ENCODE assay signal across 1 cellular context in the genomic region with DNA sequence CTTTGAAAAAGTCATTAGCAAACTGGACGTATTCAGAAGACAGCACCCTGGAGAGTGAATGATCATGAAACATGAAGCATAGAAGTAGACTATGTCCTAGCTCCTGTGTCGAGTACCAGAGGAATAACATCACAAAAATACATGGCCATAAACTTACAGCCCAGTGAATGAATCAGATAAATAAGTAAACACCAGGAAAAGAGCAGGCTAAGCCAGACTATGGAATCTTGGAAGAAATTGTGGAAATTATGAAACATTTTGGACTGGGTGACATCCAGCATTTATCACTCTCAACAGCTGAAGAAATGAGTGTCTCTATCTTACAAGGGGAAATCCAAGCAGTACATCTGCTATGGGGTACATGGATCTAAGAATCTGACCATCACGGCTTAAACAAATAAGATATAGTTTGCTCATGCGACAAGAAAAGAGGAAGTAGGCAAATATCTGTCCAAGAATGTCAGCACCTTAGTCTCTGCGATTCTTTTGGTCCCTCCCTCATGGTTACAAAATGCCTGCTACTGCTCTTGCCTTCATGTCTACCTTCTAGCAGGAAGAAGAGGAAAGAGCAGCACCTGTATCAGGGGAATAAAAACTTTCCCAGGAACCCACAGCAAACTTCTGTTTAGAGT.
TF ChIP-seq lines count a peak whose summit lies in the region.

No MANE protein-coding gene starts in this region.

TF ChIP-seq in GM12878, 131 proteins besides CTCF, POLR2A, EP300 and RAD21 (continued from another document):
- TF ChIP-seq, protein P1, sequence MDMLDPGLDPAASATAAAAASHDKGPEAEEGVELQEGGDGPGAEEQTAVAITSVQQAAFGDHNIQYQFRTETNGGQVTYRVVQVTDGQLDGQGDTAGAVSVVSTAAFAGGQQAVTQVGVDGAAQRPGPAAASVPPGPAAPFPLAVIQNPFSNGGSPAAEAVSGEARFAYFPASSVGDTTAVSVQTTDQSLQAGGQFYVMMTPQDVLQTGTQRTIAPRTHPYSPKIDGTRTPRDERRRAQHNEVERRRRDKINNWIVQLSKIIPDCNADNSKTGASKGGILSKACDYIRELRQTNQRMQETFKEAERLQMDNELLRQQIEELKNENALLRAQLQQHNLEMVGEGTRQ (IDR thresholded peaks at IDR 0.05; ENCODE audit: borderline replicate concordance, low read depth, low read length), result no peak
